38 cellular contexts compared by ENCODE assay signal in the genomic region with DNA sequence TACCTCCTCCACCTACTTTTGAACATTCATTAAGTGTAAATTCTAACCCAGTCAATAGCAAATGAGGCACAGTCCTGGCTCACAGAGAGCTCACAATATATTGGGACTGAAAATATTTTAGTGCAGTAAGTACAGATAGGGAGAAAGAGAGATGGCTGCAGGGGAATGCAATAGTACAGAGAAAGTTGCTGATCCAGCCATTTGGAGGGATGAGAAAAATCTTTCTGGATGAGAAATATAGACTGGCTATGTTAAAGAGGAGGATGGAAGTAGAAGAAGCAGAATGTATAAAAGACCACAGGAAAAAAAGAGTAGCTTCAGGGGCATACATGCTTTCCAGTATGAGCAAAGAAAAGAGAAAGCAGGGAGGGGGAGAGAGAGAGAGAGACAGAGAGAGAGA. TPM values are rescaled to one million over a fixed set of nuclear protein-coding genes. Genes with fewer than 3 reads are reported as not detected.
"Had no signal": no experiment of that assay in that cellular context is flagged by ENCODE, and none has a peak within 500 bp of the region (broad histone marks: within the 10 kb centered on the region; RNA-seq: fewer than 3 reads in every experiment).

No MANE protein-coding gene starts in this region.

- H3K4me3 ChIP-seq: MG63 had no signal

- DNase-seq: Karpas-422, Kasumi-1, MG63, MM.1S, MV-4-11, NCI-H1048, NCI-H1092, NCI-H1092 treated with DMSO at 0.1 percent for 48 hours, NCI-H1105, NCI-H1105 treated with DMSO at 0.1 percent for 48 hours, NCI-H1417, NCI-H1417 treated with DMSO at 0.1 percent for 48 hours, NCI-H1436, NCI-H1436 treated with DMSO at 0.1 percent for 48 hours, NCI-H146, NCI-H1694, NCI-H1694 treated with DMSO at 0.1 percent for 48 hours, NCI-H187, NCI-H187 treated with DMSO at 0.1 percent for 48 hours, NCI-H1930, NCI-H2029, NCI-H2029 treated with DMSO at 0.1 percent for 48 hours, NCI-H2081, NCI-H2081 treated with DMSO at 0.1 percent for 48 hours, NCI-H2107, NCI-H2171, NCI-H2171 treated with DMSO at 0.1 percent for 48 hours, NCI-H2227 treated with DMSO at 0.1 percent for 48 hours, NCI-H226, NCI-H345, NCI-H446, NCI-H446 treated with DMSO at 0.1 percent for 48 hours, NCI-H510A, NCI-H510A treated with DMSO at 0.1 percent for 48 hours had no signal

- H3K9me3 ChIP-seq: MG63 had no signal

- H3K36me3 ChIP-seq: MG63 had no signal

- H3K27me3 ChIP-seq: MG63 had no signal

RNA-seq across cellular contexts. Expression of gene OR52B6, which starts 3.6 kb away (rescaled TPM):
- total RNA-seq: LHCN-M2, M059J, MCF 10A, NCI-H460 had no signal

RNA-seq across cellular contexts. Expression of gene OR52H1, which starts 28.8 kb away (rescaled TPM):
- total RNA-seq: LHCN-M2, M059J, MCF 10A, NCI-H460 had no signal
